Comparison of ENCODE assay signal across 2 cellular contexts in the genomic region with DNA sequence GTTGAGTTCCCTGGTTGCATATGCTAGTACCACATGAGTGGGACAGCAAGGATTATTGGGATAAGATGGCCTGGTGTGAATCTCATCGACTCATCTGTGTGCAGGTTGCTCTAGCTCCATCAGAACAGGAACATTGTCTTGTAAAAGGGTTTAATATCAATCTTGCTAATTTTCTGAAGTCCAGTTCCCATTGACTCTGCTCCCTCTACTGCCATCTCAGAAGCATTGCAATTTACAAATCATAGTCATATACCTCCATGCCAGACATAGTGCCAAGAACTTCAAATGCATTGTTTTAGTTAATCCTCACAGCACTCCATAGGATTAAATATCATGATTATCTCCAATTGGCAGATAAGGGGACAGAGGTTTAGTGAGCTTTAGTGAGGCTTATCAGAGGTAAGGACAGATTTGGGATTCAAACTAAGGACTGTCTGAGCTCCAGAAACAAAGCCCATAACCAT.
TF ChIP-seq lines count a peak whose summit lies in the region.

No MANE protein-coding gene starts in this region.

TF ChIP-seq in K562, 482 proteins besides CTCF, POLR2A, EP300 and RAD21 (continued from another document):
- TF ChIP-seq, protein P1, sequence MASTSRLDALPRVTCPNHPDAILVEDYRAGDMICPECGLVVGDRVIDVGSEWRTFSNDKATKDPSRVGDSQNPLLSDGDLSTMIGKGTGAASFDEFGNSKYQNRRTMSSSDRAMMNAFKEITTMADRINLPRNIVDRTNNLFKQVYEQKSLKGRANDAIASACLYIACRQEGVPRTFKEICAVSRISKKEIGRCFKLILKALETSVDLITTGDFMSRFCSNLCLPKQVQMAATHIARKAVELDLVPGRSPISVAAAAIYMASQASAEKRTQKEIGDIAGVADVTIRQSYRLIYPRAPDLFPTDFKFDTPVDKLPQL (IDR thresholded peaks at IDR 0.05; ENCODE audit: extremely low read depth, insufficient read length): no peak
- TF ChIP-seq ZFPM2 (CRISPR knock-in tag; IDR thresholded peaks at IDR 0.05) (no peak), ZFP30 (CRISPR knock-in tag; IDR thresholded peaks at IDR 0.05; ENCODE audit: borderline replicate concordance) (no peak)
- TF ChIP-seq, protein P2, sequence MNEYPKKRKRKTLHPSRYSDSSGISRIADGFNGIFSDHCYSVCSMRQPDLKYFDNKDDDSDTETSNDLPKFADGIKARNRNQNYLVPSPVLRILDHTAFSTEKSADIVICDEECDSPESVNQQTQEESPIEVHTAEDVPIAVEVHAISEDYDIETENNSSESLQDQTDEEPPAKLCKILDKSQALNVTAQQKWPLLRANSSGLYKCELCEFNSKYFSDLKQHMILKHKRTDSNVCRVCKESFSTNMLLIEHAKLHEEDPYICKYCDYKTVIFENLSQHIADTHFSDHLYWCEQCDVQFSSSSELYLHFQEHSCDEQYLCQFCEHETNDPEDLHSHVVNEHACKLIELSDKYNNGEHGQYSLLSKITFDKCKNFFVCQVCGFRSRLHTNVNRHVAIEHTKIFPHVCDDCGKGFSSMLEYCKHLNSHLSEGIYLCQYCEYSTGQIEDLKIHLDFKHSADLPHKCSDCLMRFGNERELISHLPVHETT (CRISPR knock-in tag; conservative IDR thresholded peaks at IDR 0.05 in 1 of 2, IDR thresholded peaks at IDR 0.05 in 1 of 2): no peak
- TF ChIP-seq, protein P3, sequence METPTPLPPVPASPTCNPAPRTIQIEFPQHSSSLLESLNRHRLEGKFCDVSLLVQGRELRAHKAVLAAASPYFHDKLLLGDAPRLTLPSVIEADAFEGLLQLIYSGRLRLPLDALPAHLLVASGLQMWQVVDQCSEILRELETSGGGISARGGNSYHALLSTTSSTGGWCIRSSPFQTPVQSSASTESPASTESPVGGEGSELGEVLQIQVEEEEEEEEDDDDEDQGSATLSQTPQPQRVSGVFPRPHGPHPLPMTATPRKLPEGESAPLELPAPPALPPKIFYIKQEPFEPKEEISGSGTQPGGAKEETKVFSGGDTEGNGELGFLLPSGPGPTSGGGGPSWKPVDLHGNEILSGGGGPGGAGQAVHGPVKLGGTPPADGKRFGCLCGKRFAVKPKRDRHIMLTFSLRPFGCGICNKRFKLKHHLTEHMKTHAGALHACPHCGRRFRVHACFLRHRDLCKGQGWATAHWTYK (CRISPR knock-in tag; IDR thresholded peaks at IDR 0.05): no peak
TF ChIP-seq in K562: peak in this region for 0.

TF ChIP-seq in liver, 16 proteins besides CTCF, POLR2A, EP300 and RAD21 (continued from another document):
- TF ChIP-seq, protein P4, sequence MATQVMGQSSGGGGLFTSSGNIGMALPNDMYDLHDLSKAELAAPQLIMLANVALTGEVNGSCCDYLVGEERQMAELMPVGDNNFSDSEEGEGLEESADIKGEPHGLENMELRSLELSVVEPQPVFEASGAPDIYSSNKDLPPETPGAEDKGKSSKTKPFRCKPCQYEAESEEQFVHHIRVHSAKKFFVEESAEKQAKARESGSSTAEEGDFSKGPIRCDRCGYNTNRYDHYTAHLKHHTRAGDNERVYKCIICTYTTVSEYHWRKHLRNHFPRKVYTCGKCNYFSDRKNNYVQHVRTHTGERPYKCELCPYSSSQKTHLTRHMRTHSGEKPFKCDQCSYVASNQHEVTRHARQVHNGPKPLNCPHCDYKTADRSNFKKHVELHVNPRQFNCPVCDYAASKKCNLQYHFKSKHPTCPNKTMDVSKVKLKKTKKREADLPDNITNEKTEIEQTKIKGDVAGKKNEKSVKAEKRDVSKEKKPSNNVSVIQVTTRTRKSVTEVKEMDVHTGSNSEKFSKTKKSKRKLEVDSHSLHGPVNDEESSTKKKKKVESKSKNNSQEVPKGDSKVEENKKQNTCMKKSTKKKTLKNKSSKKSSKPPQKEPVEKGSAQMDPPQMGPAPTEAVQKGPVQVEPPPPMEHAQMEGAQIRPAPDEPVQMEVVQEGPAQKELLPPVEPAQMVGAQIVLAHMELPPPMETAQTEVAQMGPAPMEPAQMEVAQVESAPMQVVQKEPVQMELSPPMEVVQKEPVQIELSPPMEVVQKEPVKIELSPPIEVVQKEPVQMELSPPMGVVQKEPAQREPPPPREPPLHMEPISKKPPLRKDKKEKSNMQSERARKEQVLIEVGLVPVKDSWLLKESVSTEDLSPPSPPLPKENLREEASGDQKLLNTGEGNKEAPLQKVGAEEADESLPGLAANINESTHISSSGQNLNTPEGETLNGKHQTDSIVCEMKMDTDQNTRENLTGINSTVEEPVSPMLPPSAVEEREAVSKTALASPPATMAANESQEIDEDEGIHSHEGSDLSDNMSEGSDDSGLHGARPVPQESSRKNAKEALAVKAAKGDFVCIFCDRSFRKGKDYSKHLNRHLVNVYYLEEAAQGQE (IDR thresholded peaks at IDR 0.05): no peak
- TF ChIP-seq RXRA (IDR thresholded peaks at IDR 0.05) (no peak), YY1 (IDR thresholded peaks at IDR 0.05) (no peak), NR2F2 (IDR thresholded peaks at IDR 0.05) (no peak), HNF4A (conservative IDR thresholded peaks at IDR 0.05) (no peak), TAF1 (conservative IDR thresholded peaks at IDR 0.05) (no peak), FOXA1 (IDR thresholded peaks at IDR 0.05) (no peak)
- TF ChIP-seq, protein P5, sequence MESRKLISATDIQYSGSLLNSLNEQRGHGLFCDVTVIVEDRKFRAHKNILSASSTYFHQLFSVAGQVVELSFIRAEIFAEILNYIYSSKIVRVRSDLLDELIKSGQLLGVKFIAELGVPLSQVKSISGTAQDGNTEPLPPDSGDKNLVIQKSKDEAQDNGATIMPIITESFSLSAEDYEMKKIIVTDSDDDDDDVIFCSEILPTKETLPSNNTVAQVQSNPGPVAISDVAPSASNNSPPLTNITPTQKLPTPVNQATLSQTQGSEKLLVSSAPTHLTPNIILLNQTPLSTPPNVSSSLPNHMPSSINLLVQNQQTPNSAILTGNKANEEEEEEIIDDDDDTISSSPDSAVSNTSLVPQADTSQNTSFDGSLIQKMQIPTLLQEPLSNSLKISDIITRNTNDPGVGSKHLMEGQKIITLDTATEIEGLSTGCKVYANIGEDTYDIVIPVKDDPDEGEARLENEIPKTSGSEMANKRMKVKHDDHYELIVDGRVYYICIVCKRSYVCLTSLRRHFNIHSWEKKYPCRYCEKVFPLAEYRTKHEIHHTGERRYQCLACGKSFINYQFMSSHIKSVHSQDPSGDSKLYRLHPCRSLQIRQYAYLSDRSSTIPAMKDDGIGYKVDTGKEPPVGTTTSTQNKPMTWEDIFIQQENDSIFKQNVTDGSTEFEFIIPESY (IDR thresholded peaks at IDR 0.05): no peak
- TF ChIP-seq, protein P6, sequence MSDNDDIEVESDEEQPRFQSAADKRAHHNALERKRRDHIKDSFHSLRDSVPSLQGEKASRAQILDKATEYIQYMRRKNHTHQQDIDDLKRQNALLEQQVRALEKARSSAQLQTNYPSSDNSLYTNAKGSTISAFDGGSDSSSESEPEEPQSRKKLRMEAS (IDR thresholded peaks at IDR 0.05): no peak
- TF ChIP-seq, protein P7, sequence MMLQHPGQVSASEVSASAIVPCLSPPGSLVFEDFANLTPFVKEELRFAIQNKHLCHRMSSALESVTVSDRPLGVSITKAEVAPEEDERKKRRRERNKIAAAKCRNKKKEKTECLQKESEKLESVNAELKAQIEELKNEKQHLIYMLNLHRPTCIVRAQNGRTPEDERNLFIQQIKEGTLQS (IDR thresholded peaks at IDR 0.05): no peak
